In genomic region chr17:73919033-73919432, GRCh38 we compare ENCODE assay signal across 7 cellular contexts.
DNase-seq lines count a peak whose midpoint lies in the region; ATAC-seq, FAIRE-seq and TF ChIP-seq lines count a peak whose summit lies in the region.
"Not testable (repeated sequence)": the region's sequence is repeated elsewhere in the genome, so short reads cannot be mapped to it uniquely, and the experiment has no call there.

No MANE protein-coding gene starts in this region.

- peak overlapping the region; percentile 12 for H3K27ac Mint-ChIP-seq in neural crest cell (ENCODE audit: unreplicated experiment)

- not testable (repeated sequence) for H3K4me1 Mint-ChIP-seq in neural crest cell

- not testable (repeated sequence) for TF ChIP-seq RAD21 in A549 (conservative IDR thresholded peaks at IDR 0.05 in 1 of 2, IDR thresholded peaks at IDR 0.05 in 1 of 2); K562 (CRISPR knock-in tag; conservative IDR thresholded peaks at IDR 0.05 in 1 of 2, IDR thresholded peaks at IDR 0.05 in 1 of 2); HepG2 (CRISPR knock-in tag; IDR thresholded peaks at IDR 0.05)

- not testable (repeated sequence) for H3K27me3 ChIP-seq in K562 (ENCODE audit: control insufficient read depth in 2 of 2, insufficient read depth in 2 of 2, low read length in 2 of 2); HepG2 (ENCODE audit: control insufficient read depth in 1 of 2, insufficient read depth in 2 of 2, low read length in 2 of 2)
- H3K27me3 ChIP-seq in esophagus muscularis mucosa = peaks cover 0 to 20% (median 0%) of the 10 kb centered on the region in 4 donors

- H3K4me3 ChIP-seq in A549; HEK293 (ENCODE audit: low read depth, low read length); K562; esophagus muscularis mucosa; HepG2 (replicated peaks in 1 of 3; ENCODE audit: insufficient read depth in 1 of 3, low read depth in 2 of 3, low read length in 3 of 3): not testable (repeated sequence)

- intact Hi-C loops in K562 (cut with micrococcal nuclease); esophagus muscularis mucosa (cut with DNase I); HepG2 (cut with micrococcal nuclease; ENCODE audit: unreplicated experiment): not testable (repeated sequence)

- not testable (repeated sequence) for H4K20me1 ChIP-seq in K562 (replicated peaks; ENCODE audit: control insufficient read depth, insufficient read depth, low read length); HepG2 (ENCODE audit: insufficient read depth, low read length)

- H3K36me3 Mint-ChIP-seq in neural crest cell (ENCODE audit: low read depth) = not testable (repeated sequence)

- H3K9me1 ChIP-seq in K562 (ENCODE audit: control insufficient read depth, insufficient read depth, low read length) = not testable (repeated sequence)

- H3K4me3 Mint-ChIP-seq in neural crest cell = not testable (repeated sequence)

- H2AFZ ChIP-seq in K562 (ENCODE audit: low read depth, low read length); HepG2 (ENCODE audit: low read length): not testable (repeated sequence)

- H3K4me1 ChIP-seq in A549; HEK293 (ENCODE audit: control insufficient read depth, insufficient read depth, low read length); K562 (replicated peaks in 1 of 2; ENCODE audit: control insufficient read depth in 2 of 2, insufficient read depth in 2 of 2, low read length in 2 of 2); esophagus muscularis mucosa; HepG2 (ENCODE audit: insufficient read depth, low read length): not testable (repeated sequence)

- not testable (repeated sequence) for BruUV-seq in K562 (replicated peaks; lab: Mats Ljungman, UMichigan); HepG2 (replicated peaks; lab: Mats Ljungman, UMichigan)

- H3K9ac ChIP-seq in K562 (ENCODE audit: insufficient read depth in 1 of 2, low read depth in 2 of 2, low read length in 2 of 2); HepG2 (ENCODE audit: insufficient read depth, low read depth, low read length): not testable (repeated sequence)

- not testable (repeated sequence) for TF ChIP-seq POLR2A in A549 (IDR thresholded peaks at IDR 0.05; ENCODE audit: low read length); K562 (conservative IDR thresholded peaks at IDR 0.05); esophagus muscularis mucosa (IDR thresholded peaks at IDR 0.05; ENCODE audit: low read depth); HepG2 (IDR thresholded peaks at IDR 0.05; ENCODE audit: insufficient read depth in 1 of 2, low read depth in 2 of 2, low read length in 2 of 2)

- not testable (repeated sequence) for H3K4me2 ChIP-seq in A549; K562 (ENCODE audit: insufficient read depth, low read length); HepG2 (ENCODE audit: low read depth, low read length)

- POLR2A ChIA-PET in A549 (lab: Yijun Ruan, JAX); HEK293 (lab: Yijun Ruan, JAX); K562 (lab: Yijun Ruan, JAX); HepG2 (lab: Yijun Ruan, JAX): not testable (repeated sequence)

- TF ChIP-seq CTCF in A549 (IDR thresholded peaks at IDR 0.05); HEK293 (tag by site-specific recombination; IDR thresholded peaks at IDR 0.05); K562 (IDR thresholded peaks at IDR 0.05 in 2 of 3, conservative IDR thresholded peaks at IDR 0.05 in 1 of 3; ENCODE audit: insufficient read depth in 2 of 3, low read depth in 1 of 3, low read length in 3 of 3); esophagus muscularis mucosa (IDR thresholded peaks at IDR 0.05); HepG2 (CRISPR knock-in tag; IDR thresholded peaks at IDR 0.05); neural crest cell (conservative IDR thresholded peaks at IDR 0.05): not testable (repeated sequence)

- H3K9me3 Mint-ChIP-seq in neural crest cell = not testable (repeated sequence)

- CTCF ChIA-PET in A549 (lab: Yijun Ruan, JAX); HEK293 (lab: Yijun Ruan, JAX); K562 (lab: Yijun Ruan, JAX; ENCODE audit: low intra/inter-chr PET ratio); HepG2 (lab: Yijun Ruan, JAX; ENCODE audit: low intra/inter-chr PET ratio, low total read pairs): not testable (repeated sequence)

- in situ Hi-C loops in K562 (cut with MboI); HepG2 (cut with HindIII; ENCODE audit: extremely low pct_ligation_motif_present, low pct_unique_long_range_greater_than_20kb): not testable (repeated sequence)

- not testable (repeated sequence) for ATAC-seq in A549, K562, HepG2

- H3K27ac ChIP-seq in A549; HEK293 (ENCODE audit: extremely low read depth, low read depth, low read length); K562 (ENCODE audit: extremely low read depth, low read depth, low read length); esophagus muscularis mucosa (replicated peaks in 1 of 4); HepG2 (ENCODE audit: extremely low read length, insufficient read depth, low read length): not testable (repeated sequence)

- peaks cover 24% of the 10 kb centered on the region for H3K27me3 Mint-ChIP-seq in neural crest cell (ENCODE audit: low read depth)

- not testable (repeated sequence) for TF ChIP-seq EP300 in A549 (IDR thresholded peaks at IDR 0.05); K562 (IDR thresholded peaks at IDR 0.05; ENCODE audit: low read length); esophagus muscularis mucosa (IDR thresholded peaks at IDR 0.05); HepG2 (IDR thresholded peaks at IDR 0.05; ENCODE audit: low read depth in 2 of 2, low read length in 2 of 2); HepG2 (CRISPR knock-in tag; IDR thresholded peaks at IDR 0.05; ENCODE audit: borderline replicate concordance)

- not testable (repeated sequence) for H3K36me3 ChIP-seq in HEK293 (ENCODE audit: control insufficient read depth in 2 of 2, insufficient read depth in 1 of 2, low read length in 2 of 2); K562 (ENCODE audit: control insufficient read depth, insufficient read depth, low read length); esophagus muscularis mucosa; HepG2 (replicated peaks in 1 of 2; ENCODE audit: control insufficient read depth in 1 of 2, insufficient read depth in 2 of 2, low read length in 2 of 2)

- H3K9me3 ChIP-seq in A549 (peaks cover 52% of the 10 kb centered on the region), esophagus muscularis mucosa (peaks cover 0 to 38% (median 6%) of the 10 kb centered on the region in 4 donors), HepG2 (ENCODE audit: low read length) (peaks cover 17% of the 10 kb centered on the region)
- H3K9me3 ChIP-seq in HEK293 (ENCODE audit: control insufficient read depth, insufficient read depth, low read depth, low read length); K562 (replicated peaks; ENCODE audit: control insufficient read depth, insufficient read depth, low read depth, low read length): not testable (repeated sequence)

- DNase-seq in A549 (ENCODE audit: low read depth in 1 of 2, low spot score in 1 of 2); K562 (ENCODE audit: extremely low read depth in 1 of 4, low spot score in 3 of 4); HepG2 (ENCODE audit: low spot score); neural crest cell (ENCODE audit: low read depth, low spot score): not testable (repeated sequence)
- DNase-seq in ecto neural progenitor cell (ENCODE audit: low spot score) (peak; percentile 11), esophagus muscularis mucosa (ENCODE audit: extremely low spot score) (peak; percentile 50)

- WGBS in A549 (ENCODE audit: missing lambda C conversion rate) = 34% methylated on average over 3 of the region's 3 CpGs
- 0% methylated on average over 3 of the region's 3 CpGs for WGBS in K562 (ENCODE audit: insufficient coverage, low coverage, missing lambda C conversion rate)
- WGBS in esophagus muscularis mucosa = 76% methylated on average over 3 of the region's 3 CpGs
- 22% methylated on average over 3 of the region's 3 CpGs for WGBS in HepG2 (ENCODE audit: low lambda C conversion rate)

- H3K79me2 ChIP-seq in K562 (ENCODE audit: control insufficient read depth, insufficient read depth, low read length); HepG2 (ENCODE audit: insufficient read depth, low read length): not testable (repeated sequence)

- FAIRE-seq in A549 (lab: Jason Lieb, UNC); K562 (lab: Jason Lieb, UNC); HepG2 (lab: Jason Lieb, UNC): not testable (repeated sequence)

TF ChIP-seq in A549, 52 proteins besides CTCF, POLR2A, EP300 and RAD21:
- peak; percentile 10 for TF ChIP-seq ZFP36 (IDR thresholded peaks at IDR 0.05; ENCODE audit: borderline replicate concordance, partially characterized antibody)

TF ChIP-seq in HEK293, 187 proteins besides CTCF, POLR2A, EP300 and RAD21:
- peak; percentile 87 for TF ChIP-seq SETDB1 (IDR thresholded peaks at IDR 0.05; ENCODE audit: insufficient read length, low read length)
TF ChIP-seq in HEK293: peak in this region for 1; not testable (repeated sequence) for 186.

TF ChIP-seq in K562, 482 proteins besides CTCF, POLR2A, EP300 and RAD21:
- TF ChIP-seq ZNF431 (CRISPR knock-in tag; IDR thresholded peaks at IDR 0.05) = peak; percentile 93

TF ChIP-seq in HepG2, 621 proteins besides CTCF, POLR2A, EP300 and RAD21:
- TF ChIP-seq ZNF431 (CRISPR knock-in tag; IDR thresholded peaks at IDR 0.05; ENCODE audit: borderline replicate concordance, low read depth) = peak; percentile 88; the same call in 1 of the 2 replicates
